ENCODE assay signal across 8 cellular contexts in genomic region chr2:88627856-88628568, GRCh38. TPM values are rescaled to one million over a fixed set of nuclear protein-coding genes. Genes with fewer than 3 reads are reported as not detected.
DNase-seq lines count a peak whose midpoint lies in the region; ATAC-seq and TF ChIP-seq lines count a peak whose summit lies in the region.

No MANE protein-coding gene starts in this region.

- TF ChIP-seq CTCF in gastrocnemius medialis (IDR thresholded peaks at IDR 0.05 in 4 of 5, conservative IDR thresholded peaks at IDR 0.05 in 1 of 5) = no peak

- ATAC-seq in GM21786 (IDR thresholded peaks at IDR 0.05; ENCODE audit: unreplicated experiment) (peak; percentile 35), gastrocnemius medialis (peak; percentile 75 to 76)

- H3K4me3 ChIP-seq in gastrocnemius medialis = peak overlapping the region; percentile 52 to 74 (median 66)

- H3K27ac ChIP-seq in KOPT-K1 (ENCODE audit: low read depth, low read length, poor library complexity, severe bottlenecking) (peak overlapping the region; percentile 82), adipose tissue (ENCODE audit: low read depth, low read length) (peak overlapping the region; percentile 87), gastrocnemius medialis (peak overlapping the region; percentile 93 to 98 (median 95))

- 1 to 2% (median 2%) methylated on average over 21 of the region's 21 CpGs for WGBS in adipose tissue, 3 donors

- H3K9me3 ChIP-seq in KOPT-K1 (ENCODE audit: insufficient read depth, low read length, poor library complexity, severe bottlenecking) (no peaks in the 10 kb centered on the region), gastrocnemius medialis (no peaks in the 10 kb centered on the region)

- DNase-seq in GDM1 (lab: John Stamatoyannopoulos, UW) (peak; percentile 89), SW480 (ENCODE audit: low spot score) (peak; percentile 86), hepatic stellate cell (ENCODE audit: low spot score) (peak; percentile 78), gastrocnemius medialis (peak; percentile 95 to 96), midbrain (lab: John Stamatoyannopoulos, UW) (no peak)

- peak; percentile 86 to 89 for TF ChIP-seq POLR2A in gastrocnemius medialis (IDR thresholded peaks at IDR 0.05)

- no peaks in the 10 kb centered on the region for H3K27me3 ChIP-seq in gastrocnemius medialis

- in situ Hi-C loops in gastrocnemius medialis (cut with MboI; ENCODE audit: low sequenced_read_pairs in 4 of 4) = loop anchor here in 2 of 4 donors (5.0 kb wide), 2 partner anchors 39 to 44 kb away; no protein-coding TSS in a partner anchor

- intact Hi-C loops in gastrocnemius medialis (cut with DNase I; ENCODE audit: low total_unique reads) = loop anchor here (1.0 to 5.0 kb wide), 5 partner anchors 28 to 63 kb away; partner anchors contain the start of gene RPIA

- H3K36me3 ChIP-seq in KOPT-K1 (ENCODE audit: insufficient read depth, low read length) = peaks cover 6% of the 10 kb centered on the region; the same call in 1 of the 2 replicates
- no peaks in the 10 kb centered on the region for H3K36me3 ChIP-seq in gastrocnemius medialis

- peaks cover 21 to 39% of the 10 kb centered on the region in 2 donors for H3K4me1 ChIP-seq in gastrocnemius medialis

RNA-seq across cellular contexts. Expression of gene EIF2AK3, which starts 0.7 kb away (rescaled TPM):
- 10 to 100 TPM in 1 of 3 donors, 1 to 10 TPM in 2; 6.1 to 19.8 (median 9.4) TPM for polyA plus RNA-seq in adipose tissue
- 10 to 100 TPM in 2 of 4 donors, 1 to 10 TPM in 2; 5.9 to 20.1 (median 9.8) TPM for total RNA-seq in gastrocnemius medialis
